17 cellular contexts compared by ENCODE assay signal in the genomic region with DNA sequence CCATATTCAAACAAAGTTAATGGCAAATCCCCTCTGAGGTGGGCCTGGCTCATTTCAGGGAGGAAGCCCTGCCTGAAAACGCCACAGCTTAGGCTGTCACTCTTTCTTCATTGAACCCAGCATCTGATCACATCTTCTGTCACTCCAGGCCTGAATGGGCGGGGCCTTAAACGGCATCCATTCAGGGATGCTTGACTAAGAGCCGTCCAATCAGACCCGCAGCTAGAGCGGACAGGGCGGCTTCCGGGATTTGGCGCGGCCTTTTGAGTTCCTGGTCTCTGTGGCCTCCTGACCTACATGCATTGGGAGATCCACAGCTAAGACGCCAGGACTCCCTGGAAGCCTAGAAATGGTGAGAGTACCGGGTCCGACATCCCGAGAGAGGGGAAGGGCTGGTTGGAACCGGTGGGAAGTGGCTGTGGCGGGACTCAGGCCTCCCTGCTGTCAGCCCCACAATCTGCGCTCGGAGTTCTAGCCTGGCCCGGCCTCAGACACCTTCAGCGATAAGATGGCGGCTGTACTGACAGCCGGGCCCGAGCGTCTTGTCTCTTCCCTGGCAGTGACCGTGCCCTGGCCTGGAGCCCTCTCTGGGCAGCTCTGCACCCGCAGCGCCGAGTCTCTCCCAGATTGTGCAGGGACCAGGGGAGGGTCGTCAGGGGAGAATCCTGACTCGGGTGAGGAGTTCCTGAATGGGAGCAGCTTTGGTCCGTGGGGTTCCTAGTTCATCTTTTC. TPM values are rescaled to one million over a fixed set of nuclear protein-coding genes. Genes with fewer than 3 reads are reported as not detected.
"Had no signal": no experiment of that assay in that cellular context is flagged by ENCODE, and none has a peak within 500 bp of the region (broad histone marks: within the 10 kb centered on the region; RNA-seq: fewer than 3 reads in every experiment).

A gene (plus strand): TSS at position 261 of the 732 bp plus-strand sequence. CDS start 89 bp downstream, at position 350.

- H3K4me3 Mint-ChIP-seq: activated CD8-positive, alpha-beta memory T cell treated with anti-CD3 and anti-CD28 coated beads, Interleukin-2, amount 10 ng/mL, durations not matched to agents 7 days and 5 days; activated T-cell treated with anti-CD3 and anti-CD28 coated beads, Interleukin-2, amount 50 U/mL, for 24 hours; naive thymus-derived CD4-positive, alpha-beta T cell had no signal

- H3K27me3 Mint-ChIP-seq: activated CD8-positive, alpha-beta memory T cell treated with anti-CD3 and anti-CD28 coated beads, Interleukin-2, amount 10 ng/mL, durations not matched to agents 7 days and 5 days; activated T-cell treated with anti-CD3 and anti-CD28 coated beads, Interleukin-2, amount 50 U/mL, for 24 hours; naive thymus-derived CD4-positive, alpha-beta T cell had no signal

- H3K4me1 Mint-ChIP-seq: activated CD8-positive, alpha-beta memory T cell treated with anti-CD3 and anti-CD28 coated beads, Interleukin-2, amount 10 ng/mL, durations not matched to agents 7 days and 5 days had no signal

- H3K36me3 Mint-ChIP-seq: activated CD8-positive, alpha-beta memory T cell treated with anti-CD3 and anti-CD28 coated beads, Interleukin-2, amount 10 ng/mL, durations not matched to agents 7 days and 5 days had no signal

- FAIRE-seq: astrocyte, bronchial epithelial cell, pancreas had no signal

- ATAC-seq: activated CD4-positive, CD25-positive, alpha-beta regulatory T cell treated with anti-CD3 and anti-CD28 coated beads, Interleukin-2, amount 50 U/mL, for 24 hours; activated CD8-positive, alpha-beta memory T cell treated with anti-CD3 and anti-CD28 coated beads, Interleukin-2, amount 10 ng/mL, durations not matched to agents 7 days and 5 days; naive thymus-derived CD4-positive, alpha-beta T cell; pancreas had no signal

- DNase-seq: activated CD4-positive, alpha-beta T cell treated with anti-CD3 and anti-CD28 coated beads, Interleukin-2, amount 50 U/mL, for 4 hours; activated CD8-positive, alpha-beta memory T cell treated with anti-CD3 and anti-CD28 coated beads, Interleukin-2, amount 10 ng/mL, durations not matched to agents 7 days and 5 days; activated effector memory CD4-positive, alpha-beta T cell treated with Interleukin-2 at 50 U/mL for 16 hours; activated naive CD4-positive, alpha-beta T cell treated with anti-CD3 and anti-CD28 coated beads, Interleukin-2, amount 50 U/mL, for 16 hours; activated T-cell treated with anti-CD3 and anti-CD28 coated beads, Interleukin-2, amount 50 U/mL, for 24 hours; dermis blood vessel endothelial cell; foreskin melanocyte; naive thymus-derived CD4-positive, alpha-beta T cell; stimulated activated CD4-positive, alpha-beta T cell treated with anti-CD3 and anti-CD28 coated beads, Interleukin-2, amount 100 ng/mL, for 48 hours; stimulated activated naive CD4-positive, alpha-beta T cell; transverse colon had no signal

- H3K27ac Mint-ChIP-seq: activated CD8-positive, alpha-beta memory T cell treated with anti-CD3 and anti-CD28 coated beads, Interleukin-2, amount 10 ng/mL, durations not matched to agents 7 days and 5 days; activated T-cell treated with anti-CD3 and anti-CD28 coated beads, Interleukin-2, amount 50 U/mL, for 24 hours; naive thymus-derived CD4-positive, alpha-beta T cell had no signal

RNA-seq across cellular contexts. Expression of the gene that starts here (rescaled TPM):
- polyA plus RNA-seq: adipose tissue; fibroblast of lung; naive thymus-derived CD4-positive, alpha-beta T cell; pancreas had no signal
